In the genomic region with DNA sequence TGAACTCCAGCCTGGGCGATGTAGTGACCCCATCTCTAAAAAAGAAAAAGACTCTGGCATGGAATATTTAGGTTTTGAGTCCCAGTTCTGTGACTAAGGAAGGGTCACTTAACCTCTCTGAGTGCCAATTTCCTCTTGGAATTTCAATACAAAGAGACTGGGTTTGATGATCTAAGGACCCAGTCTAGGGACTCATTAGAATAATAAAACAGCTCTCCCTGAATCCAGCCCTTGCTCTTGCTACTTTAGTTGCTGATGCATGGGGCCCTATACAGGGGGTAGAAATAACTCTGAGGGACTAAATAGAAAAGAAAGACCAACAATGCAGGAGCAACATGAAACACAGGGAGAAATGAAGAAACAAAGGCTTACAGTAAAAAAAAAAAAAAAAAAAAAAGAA, we compare ENCODE assay signal across 16 cellular contexts. TPM values are rescaled to one million over a fixed set of nuclear protein-coding genes. Genes with fewer than 3 reads are reported as not detected.
DNase-seq lines count a peak whose midpoint lies in the region; ATAC-seq and TF ChIP-seq lines count a peak whose summit lies in the region.
"Had no signal": no experiment of that assay in that cellular context is flagged by ENCODE, and none has a peak within 500 bp of the region (broad histone marks: within the 10 kb centered on the region; RNA-seq: fewer than 3 reads in every experiment).

No MANE protein-coding gene starts in this region.

- no peak overlapping the region for H2BK15ac ChIP-seq in H9 (ENCODE audit: low read depth, low read length)

- H4K5ac ChIP-seq in H9 (ENCODE audit: insufficient read length, low read depth, low read length), result no peak overlapping the region

- H3K36me3 Mint-ChIP-seq in H9 (ENCODE audit: insufficient read depth in 1 of 3, low read depth in 3 of 3), result no peaks in the 10 kb centered on the region
- H3K36me3 Mint-ChIP-seq: CD14-positive monocyte had no signal

- H3K4me1 ChIP-seq in H9 (ENCODE audit: insufficient read depth, low read length) (peaks cover 9% of the 10 kb centered on the region; the same call in 1 of the 2 replicates), adipocyte (ENCODE audit: control insufficient read depth, insufficient read depth, low read length) (peaks cover 25% of the 10 kb centered on the region), iPS-18a (ENCODE audit: control insufficient read depth, low read depth, low read length) (peaks cover 44% of the 10 kb centered on the region), psoas muscle (peaks cover 58% of the 10 kb centered on the region)

- peaks cover 36 to 56% of the 10 kb centered on the region in 2 experiments for H3K4me1 Mint-ChIP-seq in H9
- H3K4me1 Mint-ChIP-seq: CD14-positive monocyte had no signal

- peak overlapping the region; percentile 1 to 28; a peak in 4 of 5 replicates for H3K4me3 Mint-ChIP-seq in H9
- H3K4me3 Mint-ChIP-seq: CD14-positive monocyte had no signal

- H3K9me3 ChIP-seq in H9 (ENCODE audit: control insufficient read depth, low read depth, low read length) (no peaks in the 10 kb centered on the region), adipocyte (ENCODE audit: control insufficient read depth, low read length) (no peaks in the 10 kb centered on the region), iPS-18a (ENCODE audit: control insufficient read depth, low read depth, low read length) (no peaks in the 10 kb centered on the region), psoas muscle (no peaks in the 10 kb centered on the region)

- no peaks in the 10 kb centered on the region for H3K23me2 ChIP-seq in H9 (ENCODE audit: insufficient read length, low read depth, low read length, poor library complexity, severe bottlenecking)

- no peaks in the 10 kb centered on the region; a peak in 2 of 5 replicates for H3K9me3 Mint-ChIP-seq in H9

- peaks cover 3% of the 10 kb centered on the region; the same call in 1 of the 2 replicates for H3K27me3 ChIP-seq in H9 (ENCODE audit: insufficient read depth, low read length)
- no peaks in the 10 kb centered on the region for H3K27me3 ChIP-seq in adipocyte (replicated peaks; ENCODE audit: control insufficient read depth, insufficient read depth, low read length)
- H3K27me3 ChIP-seq in iPS-18a (ENCODE audit: control insufficient read depth, insufficient read depth, low read length), result peaks cover 51% of the 10 kb centered on the region
- H3K27me3 ChIP-seq in psoas muscle (ENCODE audit: insufficient read depth in 3 of 3, low read length in 2 of 3), result no peaks in the 10 kb centered on the region

- H3K27ac ChIP-seq in H9 (ENCODE audit: insufficient read length, low read depth, low read length) (no peak overlapping the region), iPS-18a (ENCODE audit: low read length) (no peak overlapping the region), psoas muscle (peak overlapping the region; percentile 99)

- H3K18ac ChIP-seq in H9 (ENCODE audit: insufficient read length, low read depth, low read length), result no peak overlapping the region

- H3K4me3 ChIP-seq in adipocyte (ENCODE audit: low read length) (no peak overlapping the region), iPS-18a (ENCODE audit: low read length) (peak overlapping the region; percentile 47), psoas muscle (peak overlapping the region; percentile 78), foreskin fibroblast (ENCODE audit: low read depth in 1 of 2, low read length in 2 of 2) (no peak overlapping the region)

- H3K23ac ChIP-seq in H9 (ENCODE audit: insufficient read length, low read depth, low read length), result no peak overlapping the region

- no peak for TF ChIP-seq CTCF in H9 (conservative IDR thresholded peaks at IDR 0.05)
- TF ChIP-seq CTCF in psoas muscle (IDR thresholded peaks at IDR 0.05), result no peak
- TF ChIP-seq CTCF in foreskin fibroblast (IDR thresholded peaks at IDR 0.05; ENCODE audit: low read depth, low read length), result no peak

- no peaks in the 10 kb centered on the region for H3K79me2 ChIP-seq in H9 (ENCODE audit: insufficient read depth, low read length)

- no peak overlapping the region for H4K8ac ChIP-seq in H9 (replicated peaks; ENCODE audit: insufficient read length, low read depth, low read length)

- H4K91ac ChIP-seq in H9 (ENCODE audit: insufficient read length, low read depth, low read length), result no peak overlapping the region

- DNase-seq in H9 (no peak), adipocyte (ENCODE audit: low read depth) (no peak), psoas muscle (no peak), superior temporal gyrus (ENCODE audit: extremely low spot score) (no peak), putamen (ENCODE audit: low spot score) (no peak), T1000 (lab: John Stamatoyannopoulos, UW) (no peak), foreskin fibroblast (no peak)
- DNase-seq: COR-L47, DMS153, HCEC 1CT, NCI-H1417, NCI-H2029, NCI-H510A had no signal

- intact Hi-C loops in psoas muscle (cut with DNase I), result loop anchor here in 1 of 2 donors (2.0 kb wide), 1 partner anchor 80 kb away; a partner anchor contains a TSS

- H3T11ph ChIP-seq in H9 (ENCODE audit: low read length), result no peak overlapping the region

- H2BK20ac ChIP-seq in H9 (ENCODE audit: low read depth, low read length, poor library complexity, severe bottlenecking), result no peak overlapping the region

- H2AK5ac ChIP-seq in H9 (ENCODE audit: insufficient read length, low read length), result no peak overlapping the region

- no peak overlapping the region for H2AFZ ChIP-seq in H9 (ENCODE audit: low read length)

- no peak overlapping the region for H2BK12ac ChIP-seq in H9 (ENCODE audit: insufficient read length, low read depth, low read length)

- H3K4ac ChIP-seq in H9 (ENCODE audit: low read depth, low read length), result no peak overlapping the region

- no peaks in the 10 kb centered on the region for H4K20me1 ChIP-seq in H9 (ENCODE audit: control insufficient read depth, insufficient read depth, insufficient read length)

- no peak overlapping the region for H3K56ac ChIP-seq in H9 (ENCODE audit: insufficient read length, low read depth, low read length)

- H3K27ac Mint-ChIP-seq in H9, result 0 out of 7 replicates have a peak overlapping the region, but pooled peaks of 1 of the 3 experiments have one; percentile 2
- H3K27ac Mint-ChIP-seq: CD14-positive monocyte had no signal

- ATAC-seq in psoas muscle, result no peak

- no peak overlapping the region for H3K4me2 ChIP-seq in H9 (ENCODE audit: insufficient read depth, insufficient read length, low read length)

- H3K27me3 Mint-ChIP-seq in H9 (ENCODE audit: low read depth), result peaks cover 73% of the 10 kb centered on the region

- no peak overlapping the region for H2BK120ac ChIP-seq in H9 (ENCODE audit: low read depth, low read length, poor library complexity, severe bottlenecking)

- H2BK5ac ChIP-seq in H9 (ENCODE audit: insufficient read length, low read length), result no peak overlapping the region

- no CpG with 5 or more reads among the region's 1 CpG for WGBS in H9 (ENCODE audit: extremely low coverage, insufficient read length, low lambda C conversion rate)
- 38 to 65% (median 41%) methylated on average over 1 of the region's 1 CpG for WGBS in psoas muscle, 3 donors

- H3K36me3 ChIP-seq in adipocyte (ENCODE audit: control insufficient read depth, insufficient read depth, low read length, severe bottlenecking) (no peaks in the 10 kb centered on the region), iPS-18a (ENCODE audit: control insufficient read depth, low read depth, low read length) (no peaks in the 10 kb centered on the region), psoas muscle (ENCODE audit: insufficient read depth in 1 of 2, low read depth in 1 of 2) (peaks cover 0 to 1% of the 10 kb centered on the region in 2 donors)

- no peaks in the 10 kb centered on the region for H3K79me1 ChIP-seq in H9 (ENCODE audit: insufficient read depth, low read depth, low read length, poor library complexity, severe bottlenecking)

- no peak overlapping the region for H3K9ac ChIP-seq in H9 (ENCODE audit: extremely low read depth, insufficient read length, low read length)
- H3K9ac ChIP-seq in adipocyte (ENCODE audit: low read length), result peak overlapping the region; percentile 39
- H3K9ac ChIP-seq in iPS-18a (ENCODE audit: low read length), result no peak overlapping the region

- H3K14ac ChIP-seq in H9 (ENCODE audit: insufficient read depth, low read length), result no peak overlapping the region

RNA-seq across cellular contexts. Expression of a gene that starts 12.6 kb away (rescaled TPM):
- total RNA-seq in H9 (2021), result not detected in 2 replicates
- 100 to 1,000 TPM in 2 of 4 donors, 10 to 100 TPM in 2; 58.1 to 151 (median 92.5) TPM for total RNA-seq in psoas muscle
- 10 to 100 TPM in 2 of 3 donors, 1 to 10 TPM in 1; 3.3 to 35.7 (median 34.0) TPM for polyA plus RNA-seq in psoas muscle
- total RNA-seq: A673 had no signal
- polyA plus RNA-seq: CD14-positive monocyte had no signal

Comparison
In these comparisons a context has a peak if more than half of its experiments do, and no peak if none do; other contexts are left out.
1. H3K4me3 ChIP-seq: peak in iPS-18a (single experiment) and psoas muscle (single experiment); none in adipocyte (single experiment) and foreskin fibroblast (0 of 2).
2. RNA of a gene that starts 12.6 kb away (total RNA-seq): 58.1 to 151 TPM in psoas muscle; not detected in H9; every median in the first group is over 10 times any median in the second.